Comparison of ENCODE assay signal across 8 cellular contexts in the genomic region with DNA sequence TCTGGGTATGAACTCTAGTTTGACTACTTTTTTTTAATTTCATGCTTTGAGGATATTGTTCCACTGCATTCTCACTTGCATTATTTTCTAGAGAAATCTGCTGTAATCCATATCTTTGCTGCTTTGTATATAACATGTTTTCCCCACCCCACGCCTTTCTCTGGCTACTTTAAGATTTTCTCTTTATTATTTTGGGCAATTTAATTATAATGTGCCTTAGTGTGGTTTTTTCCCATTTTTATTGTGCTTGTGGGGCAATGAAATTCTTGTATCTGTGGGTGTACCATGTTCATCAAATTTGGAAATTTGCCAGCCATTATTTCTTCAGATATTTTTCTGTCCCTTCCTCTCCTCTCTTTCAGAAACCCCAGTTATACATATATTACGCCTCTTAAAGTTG. TPM values are rescaled to one million over a fixed set of nuclear protein-coding genes. Genes with fewer than 3 reads are reported as not detected.
"Had no signal": no experiment of that assay in that cellular context is flagged by ENCODE, and none has a peak within 500 bp of the region (broad histone marks: within the 10 kb centered on the region; RNA-seq: fewer than 3 reads in every experiment).

No MANE protein-coding gene starts in this region.

- DNase-seq: IMR-90, KBM-7, KG1 had no signal

- H3K4me2 ChIP-seq: KMS-11 had no signal

- ATAC-seq: HepG2 had no signal

- FAIRE-seq: HepG2, HTR-8/SVneo had no signal

- H3K27ac ChIP-seq: HL-60, KMS-11 had no signal

- H3K9ac ChIP-seq: KMS-11 had no signal

RNA-seq across cellular contexts. Expression of a gene that starts 15.1 kb away (rescaled TPM):
- total RNA-seq: IMR-90 had no signal
- polyA plus RNA-seq: IgD-negative memory B cell had no signal
